ENCODE assay signal across 19 cellular contexts in the genomic region with DNA sequence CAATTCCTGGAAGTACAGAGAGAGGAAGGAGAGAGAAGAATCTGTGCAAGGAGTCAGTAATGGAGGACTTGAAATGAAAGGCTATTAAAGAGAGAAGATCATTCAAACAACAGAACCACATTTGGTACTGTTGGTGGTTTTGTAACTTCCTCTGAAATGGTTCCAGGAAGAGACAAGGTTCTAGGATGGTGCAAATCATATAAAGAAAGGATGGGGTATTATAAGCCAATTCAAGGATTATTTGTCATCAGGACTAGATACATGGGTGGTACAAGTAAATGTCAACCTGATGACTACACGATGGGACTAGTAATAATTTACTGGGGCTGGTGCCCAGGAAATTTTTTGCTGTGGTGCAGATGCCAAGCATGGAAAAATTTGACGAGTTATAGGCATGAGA. TPM values are rescaled to one million over a fixed set of nuclear protein-coding genes. Genes with fewer than 3 reads are reported as not detected.
"Had no signal": no experiment of that assay in that cellular context is flagged by ENCODE, and none has a peak within 500 bp of the region (broad histone marks: within the 10 kb centered on the region; RNA-seq: fewer than 3 reads in every experiment).

No MANE protein-coding gene starts in this region.

- H3K4me3 Mint-ChIP-seq: activated B cell treated with CpG ODN at 0.5 μM for 24 hours; nephron progenitor cell; stimulated activated naive B cell treated with anti-CD40 and anti-IgM and Interleukin-4, amounts not matched to agents 10 μg/mL and 1 μg/mL and 100 μg/mL, for 72 hours; T-helper 2 cell treated with Interferon-gamma antibody and Interleukin-4, amounts not matched to agents 5 μg/mL and 100 μg/mL, for 36 hours had no signal

- DNase-seq: activated B cell treated with CpG ODN at 0.5 μM for 24 hours; activated CD4-positive, alpha-beta T cell treated with anti-CD3 and anti-CD28 coated beads, Interleukin-2, amount 50 U/mL, for 1 hour; activated naive CD4-positive, alpha-beta T cell treated with anti-CD3 and anti-CD28 coated beads, Interleukin-2, amount 50 U/mL, for 16 hours; amygdala; body of pancreas; caudate nucleus; esophagus squamous epithelium; glutamatergic neuron; mesendoderm; nephron progenitor cell; occipital lobe; stimulated activated CD4-positive, alpha-beta T cell treated with anti-CD3 and anti-CD28 coated beads, Interleukin-2, amount 100 ng/mL, for 48 hours; stimulated activated naive B cell treated with anti-CD40 and anti-IgM and Interleukin-4, amounts not matched to agents 10 μg/mL and 1 μg/mL and 100 μg/mL, for 72 hours; SW 1271; trophoblast cell had no signal

- H3K27ac ChIP-seq: body of pancreas had no signal

- H3K4me3 ChIP-seq: body of pancreas, esophagus squamous epithelium had no signal

- H3K9me3 Mint-ChIP-seq: activated B cell treated with CpG ODN at 0.5 μM for 24 hours; nephron progenitor cell; stimulated activated naive B cell treated with anti-CD40 and anti-IgM and Interleukin-4, amounts not matched to agents 10 μg/mL and 1 μg/mL and 100 μg/mL, for 72 hours; T-helper 2 cell treated with Interferon-gamma antibody and Interleukin-4, amounts not matched to agents 5 μg/mL and 100 μg/mL, for 36 hours had no signal

- ATAC-seq: body of pancreas; stimulated activated naive B cell treated with anti-CD40 and anti-IgM and Interleukin-4, amounts not matched to agents 10 μg/mL and 1 μg/mL and 100 μg/mL, for 72 hours had no signal

- H3K9me3 ChIP-seq: body of pancreas, esophagus squamous epithelium had no signal

- H3K27ac Mint-ChIP-seq: nephron progenitor cell; stimulated activated naive B cell treated with anti-CD40 and anti-IgM and Interleukin-4, amounts not matched to agents 10 μg/mL and 1 μg/mL and 100 μg/mL, for 72 hours; T-helper 2 cell treated with Interferon-gamma antibody and Interleukin-4, amounts not matched to agents 5 μg/mL and 100 μg/mL, for 36 hours had no signal

- H3K36me3 Mint-ChIP-seq: stimulated activated naive B cell treated with anti-CD40 and anti-IgM and Interleukin-4, amounts not matched to agents 10 μg/mL and 1 μg/mL and 100 μg/mL, for 72 hours had no signal

- H3K27me3 Mint-ChIP-seq: activated B cell treated with CpG ODN at 0.5 μM for 24 hours; stimulated activated naive B cell treated with anti-CD40 and anti-IgM and Interleukin-4, amounts not matched to agents 10 μg/mL and 1 μg/mL and 100 μg/mL, for 72 hours had no signal

- H3K27me3 ChIP-seq: body of pancreas had no signal

- H3K36me3 ChIP-seq: esophagus squamous epithelium had no signal

RNA-seq across cellular contexts. Expression of a gene that starts 28.9 kb away (rescaled TPM):
- total RNA-seq: body of pancreas, esophagus squamous epithelium, fibroblast of villous mesenchyme, occipital lobe had no signal
- polyA plus RNA-seq: liver had no signal

RNA-seq across cellular contexts. Expression of a gene that starts 37.7 kb away (rescaled TPM):
- total RNA-seq: activated B cell treated with CpG ODN at 0.5 μM for 24 hours, body of pancreas, esophagus squamous epithelium, fibroblast of villous mesenchyme, liver, posterior vena cava had no signal
- polyA plus RNA-seq: liver had no signal
